Comparison of ENCODE assay signal across 22 cellular contexts in genomic region chr15:77369168-77369567, GRCh38. TPM values are rescaled to one million over a fixed set of nuclear protein-coding genes. Genes with fewer than 3 reads are reported as not detected.
DNase-seq lines count a peak whose midpoint lies in the region; ATAC-seq, FAIRE-seq and TF ChIP-seq lines count a peak whose summit lies in the region.
"Had no signal": no experiment of that assay in that cellular context is flagged by ENCODE, and none has a peak within 500 bp of the region (broad histone marks: within the 10 kb centered on the region; RNA-seq: fewer than 3 reads in every experiment).

No MANE protein-coding gene starts in this region.

- CTCF ChIA-PET in AG04450 (lab: Charles Lee) = no interaction called here
- CTCF ChIA-PET in GM12878 (lab: Yijun Ruan, JAX) = interaction anchor here (1.7 kb wide), 1 partner anchor 128 kb away, joined by 5 read pairs; no protein-coding TSS in a partner anchor
- CTCF ChIA-PET in PC-9 (lab: Charles Lee) = no interaction called here

- TF ChIP-seq POLR2A in GM12878 (IDR thresholded peaks at IDR 0.05; ENCODE audit: low read depth, low read length) = no peak

- POLR2A ChIA-PET in AG04450 (lab: Yijun Ruan, JAX) (no interaction called here), GM12878 (lab: Charles Lee) (interaction anchor here (0.9 kb wide), 1 partner anchor 13 kb away, joined by 4 read pairs; no protein-coding TSS in a partner anchor), PC-9 (lab: Charles Lee; ENCODE audit: unreplicated experiment) (no interaction called here)

- BruUV-seq in GM12878 (replicated peaks; lab: Mats Ljungman, UMichigan) (no TSS peak), PC-9 (replicated peaks; lab: Mats Ljungman, UMichigan) (no TSS peak)

- no peaks in the 10 kb centered on the region for H3K9me2 ChIP-seq in PC-9 (ENCODE audit: insufficient read depth)

- no peaks in the 10 kb centered on the region for H3K36me3 ChIP-seq in GM12878 (ENCODE audit: control insufficient read depth in 2 of 2, insufficient read depth in 2 of 2, low read length in 1 of 2)
- no peaks in the 10 kb centered on the region for H3K36me3 ChIP-seq in PC-9 (ENCODE audit: low read depth)
- H3K36me3 ChIP-seq: BLaER1 had no signal

- H3K4me1 ChIP-seq in GM12878 (ENCODE audit: control insufficient read depth, insufficient read depth, low read length) (no peaks in the 10 kb centered on the region), PC-9 (replicated peaks; ENCODE audit: insufficient read depth) (no peaks in the 10 kb centered on the region)
- H3K4me1 ChIP-seq: BLaER1 had no signal

- no peak for TF ChIP-seq RAD21 in GM12878 (IDR thresholded peaks at IDR 0.05; ENCODE audit: insufficient read depth, low read depth, low read length)

- no peaks in the 10 kb centered on the region for H3K79me2 ChIP-seq in GM12878 (ENCODE audit: control insufficient read depth, insufficient read depth, low read length)
- H3K79me2 ChIP-seq in PC-9 (ENCODE audit: low read depth) = no peaks in the 10 kb centered on the region

- DNase-seq in AG04450 (ENCODE audit: low read depth, low spot score) = peak; percentile 7
- peak; percentile 43 for DNase-seq in HFFc6
- no peak for DNase-seq in GM12878 (ENCODE audit: low read depth, low spot score)
- peak; percentile 42 for DNase-seq in kidney tubule cell (ENCODE audit: low spot score)
- no peak for DNase-seq in stimulated activated naive CD4-positive, alpha-beta T cell treated with Interleukin-2 at 50 U/mL for 16 hours (lab: John Stamatoyannopoulos, UW)
- no peak for DNase-seq in left ventricle myocardium superior
- DNase-seq in PC-9 = no peak
- DNase-seq: 8988T; CD8-positive, alpha-beta memory T cell; DMS79; NCI-H1417 treated with DMSO at 0.1 percent for 48 hours; NCI-H2029; NCI-H2171 treated with DMSO at 0.1 percent for 48 hours; NCI-H510A; NCI-H82 had no signal

- H3K27me3 ChIP-seq in AG04450 (ENCODE audit: control insufficient read depth, insufficient read depth, low read length) (no peaks in the 10 kb centered on the region), GM12878 (replicated peaks in 1 of 2; ENCODE audit: control insufficient read depth in 2 of 2, insufficient read depth in 2 of 2, low read length in 1 of 2) (no peaks in the 10 kb centered on the region), PC-9 (ENCODE audit: insufficient read depth, low read depth) (no peaks in the 10 kb centered on the region)
- H3K27me3 ChIP-seq: BLaER1 had no signal

- H3K9ac ChIP-seq in GM12878 (ENCODE audit: control insufficient read depth, insufficient read depth, low read length) = no peak overlapping the region
- H3K9ac ChIP-seq: BLaER1 had no signal

- H3K9me3 Mint-ChIP-seq in HFFc6 = no peaks in the 10 kb centered on the region
- H3K9me3 Mint-ChIP-seq: CD8-positive, alpha-beta memory T cell had no signal

- peaks cover 13% of the 10 kb centered on the region for H3K36me3 Mint-ChIP-seq in HFFc6 (ENCODE audit: low read depth)

- FAIRE-seq in GM12878 (lab: Jason Lieb, UNC) = no peak
- FAIRE-seq: D721Med, H54, HTR-8/SVneo had no signal

- peaks cover 38% of the 10 kb centered on the region for H3K4me1 Mint-ChIP-seq in HFFc6 (ENCODE audit: low read depth)

- no peak for TF ChIP-seq EP300 in GM12878 (IDR thresholded peaks at IDR 0.05; ENCODE audit: borderline replicate concordance in 1 of 2, control insufficient read depth in 1 of 2, low read depth in 2 of 2, low read length in 2 of 2)

- no peaks in the 10 kb centered on the region for H3K27me3 Mint-ChIP-seq in HFFc6 (ENCODE audit: insufficient read depth)

- no peak overlapping the region for H3K4me3 ChIP-seq in AG04450 (ENCODE audit: low read depth, low read length)
- H3K4me3 ChIP-seq in GM12878 = no peak overlapping the region
- no peak overlapping the region for H3K4me3 ChIP-seq in PC-9
- H3K4me3 ChIP-seq: BLaER1 had no signal

- H3K27ac Mint-ChIP-seq in HFFc6 = peak overlapping the region; percentile 30
- H3K27ac Mint-ChIP-seq: CD8-positive, alpha-beta memory T cell had no signal

- 46% methylated on average over 4 of the region's 4 CpGs for WGBS in GM12878 (ENCODE audit: insufficient coverage, insufficient replicate concordance, low lambda C conversion rate, missing lambda C conversion rate)

- H3K27ac ChIP-seq in AG04450 (ENCODE audit: low read depth, low read length) (no peak overlapping the region), GM12878 (ENCODE audit: control insufficient read depth, insufficient read depth) (no peak overlapping the region), PC-9 (no peak overlapping the region)
- H3K27ac ChIP-seq: BLaER1, HL-60 had no signal

- in situ Hi-C loops in GM12878 (cut with MboI) = no loop called here

- no peak overlapping the region for H3K4me2 ChIP-seq in GM12878 (ENCODE audit: control insufficient read depth, insufficient read depth)
- no peak overlapping the region for H3K4me2 ChIP-seq in PC-9
- H3K4me2 ChIP-seq: BLaER1 had no signal

- H3K9me3 ChIP-seq in AG04450 (ENCODE audit: control insufficient read depth, insufficient read depth, low read length) = no peaks in the 10 kb centered on the region
- H3K9me3 ChIP-seq in GM12878 (replicated peaks; ENCODE audit: control insufficient read depth, insufficient read depth, low read length) = no peaks in the 10 kb centered on the region; the same call in 2 of the 3 replicates
- no peaks in the 10 kb centered on the region for H3K9me3 ChIP-seq in PC-9 (ENCODE audit: insufficient read depth, low read depth)
- H3K9me3 ChIP-seq: BLaER1 had no signal

- no peak overlapping the region for H3K4me3 Mint-ChIP-seq in HFFc6
- H3K4me3 Mint-ChIP-seq: CD8-positive, alpha-beta memory T cell had no signal

- no peak overlapping the region for H2AFZ ChIP-seq in GM12878 (ENCODE audit: control insufficient read depth, low read depth, low read length)
- H2AFZ ChIP-seq in PC-9 = no peak overlapping the region

- TF ChIP-seq CTCF in AG04450 (IDR thresholded peaks at IDR 0.05; ENCODE audit: low read depth, low read length) (no peak), HFFc6 (IDR thresholded peaks at IDR 0.05) (no peak), GM12878 (IDR thresholded peaks at IDR 0.05 in 2 of 3, conservative IDR thresholded peaks at IDR 0.05 in 1 of 3; ENCODE audit: control insufficient read depth in 2 of 3, extremely low read depth in 1 of 3, insufficient read depth in 1 of 3, low read depth in 3 of 3, low read length in 3 of 3) (no peak), PC-9 (conservative IDR thresholded peaks at IDR 0.05) (no peak)

- ATAC-seq in GM12878 = peak; percentile 64
- no peak for ATAC-seq in HG03521 (IDR thresholded peaks at IDR 0.05; ENCODE audit: unreplicated experiment)
- no peak for ATAC-seq in left ventricle myocardium superior
- ATAC-seq: Panc1 had no signal

- intact Hi-C loops in GM12878 (cut with micrococcal nuclease; ENCODE audit: unreplicated experiment) (no loop called here), left ventricle myocardium superior (cut with micrococcal nuclease) (no loop called here), PC-9 (cut with micrococcal nuclease; ENCODE audit: unreplicated experiment) (no loop called here)

- no peaks in the 10 kb centered on the region for H3F3A ChIP-seq in PC-9 (ENCODE audit: insufficient read depth, low read depth)

- RAD21 ChIA-PET in GM12878 (lab: Charles Lee; ENCODE audit: unreplicated experiment) = interaction anchor here (1.5 kb wide), 1 partner anchor 41 kb away, joined by 4 read pairs; no protein-coding TSS in a partner anchor

- SMC1A ChIA-PET in GM12878 (lab: Charles Lee; ENCODE audit: uncharacterized antibody, unreplicated experiment) = interaction anchor here (0.9 to 1.3 kb wide), 3 partner anchors 19 to 32 kb away, joined by 3 to 4 read pairs (median 3); no protein-coding TSS in a partner anchor

- H4K20me1 ChIP-seq in GM12878 (ENCODE audit: control insufficient read depth, insufficient read depth) (no peaks in the 10 kb centered on the region), PC-9 (ENCODE audit: insufficient read depth) (no peaks in the 10 kb centered on the region)
- H4K20me1 ChIP-seq: BLaER1 had no signal

RNA-seq across cellular contexts. Expression of gene PEAK1, which starts 50.7 kb away (rescaled TPM):
- 45.2 and 52.1 TPM in 2 replicates for polyA plus RNA-seq in AG04450 (2011; rRNA removed)
- 102 and 114 TPM in 2 replicates for polyA minus RNA-seq in AG04450 (2011; rRNA and poly(A)+ RNA removed)
- total RNA-seq in HFFc6 (2021; fragmentation: NEBNext Ultra II Directional; extraction: Animal tissue kit (Norgen Biotek cat#: 25700)) = 100 to 1,000 TPM in 2 of 6 experiments, 10 to 100 TPM in 4; 85.6 to 110 (median 95.8) TPM
- total RNA-seq in GM12878 (2013; cell fraction: nucleolus; rRNA removed) = 139 and 140 TPM in 2 replicates
- total RNA-seq in GM12878 (2014; rRNA removed) = 13.6 TPM in 2 replicates
- 15.7 and 17.3 TPM in 2 replicates for total RNA-seq in GM12878 (2014; rRNA removed; fragmentation: Illumina TruSeq; extraction: Trizol)
- total RNA-seq in GM12878 (2021) = 23.1 and 24.2 TPM in 2 replicates
- 4.0 TPM for polyA plus RNA-seq in GM12878 (2011; ENCODE audit: low read depth)
- 18.0 and 18.1 TPM in 2 replicates for polyA plus RNA-seq in GM12878 (2011; rRNA removed)
- polyA plus RNA-seq in GM12878 (2011; cell fraction: cytosol; rRNA removed) = 12.7 and 15.1 TPM in 2 replicates
- 24.4 and 24.7 TPM in 2 replicates for polyA plus RNA-seq in GM12878 (2011; cell fraction: nucleus; rRNA removed)
- 5.5 and 5.9 TPM in 2 replicates for polyA plus RNA-seq in GM12878 (2012)
- polyA plus RNA-seq in GM12878 (2014; fragmentation: Illumina TruSeq; extraction: Trizol) = 15.0 and 15.1 TPM in 2 replicates
- polyA plus RNA-seq in GM12878 (2014; fragmentation: Nextera tagmentation; extraction: Ambion mirVana) = 1 to 10 TPM in 1 of 2 experiments, under 1 TPM in 1; 0.62 to 1.1 TPM
- 8.8 and 11.9 TPM in 2 replicates for polyA plus RNA-seq in GM12878 (2014; rRNA removed)
- 1 to 10 TPM; 3.2 to 3.9 TPM for polyA plus RNA-seq in GM12878 (2016; fragmentation: Nextera tagmentation; extraction: Ambion mirVana)
- 41.3 and 42.9 TPM in 2 replicates for polyA minus RNA-seq in GM12878 (2011; rRNA and poly(A)+ RNA removed)
- 16.3 and 20.1 TPM in 2 replicates for polyA minus RNA-seq in GM12878 (2011; cell fraction: cytosol; rRNA and poly(A)+ RNA removed)
- 25.4 and 47.7 TPM in 2 replicates for polyA minus RNA-seq in GM12878 (2011; cell fraction: nucleus; rRNA and poly(A)+ RNA removed)
- 67.4 TPM for total RNA-seq in left ventricle myocardium superior
- 20.6 and 20.7 TPM in 2 replicates for total RNA-seq in PC-9 (2021)

RNA-seq across cellular contexts. Expression of gene HMG20A, which starts 51.5 kb away (rescaled TPM):
- polyA plus RNA-seq in AG04450 (2011; rRNA removed) (46.1 and 62.5 TPM in 2 replicates), GM12878 (2011; rRNA removed) (98.7 and 132 TPM in 2 replicates), GM12878 (2014; fragmentation: Illumina TruSeq; extraction: Trizol) (75.4 and 84.3 TPM in 2 replicates), GM12878 (2014; fragmentation: Nextera tagmentation; extraction: Ambion mirVana) (10 to 100 TPM; 30.0 to 30.7 TPM), GM12878 (2014; rRNA removed) (50.0 and 50.5 TPM in 2 replicates), GM12878 (2016; fragmentation: Nextera tagmentation; extraction: Ambion mirVana) (10 to 100 TPM; 38.4 to 44.7 TPM)
- polyA minus RNA-seq in AG04450 (2011; rRNA and poly(A)+ RNA removed) = 48.1 and 60.1 TPM in 2 replicates
- total RNA-seq in HFFc6 (2021; fragmentation: NEBNext Ultra II Directional; extraction: Animal tissue kit (Norgen Biotek cat#: 25700)) = 10 to 100 TPM; 26.6 to 30.5 (median 28.3) TPM
- total RNA-seq in GM12878 (2013; cell fraction: nucleolus; rRNA removed) = 124 and 130 TPM in 2 replicates
- total RNA-seq in GM12878 (2014; rRNA removed) (34.8 and 41.7 TPM in 2 replicates), GM12878 (2014; rRNA removed; fragmentation: Illumina TruSeq; extraction: Trizol) (48.1 and 48.8 TPM in 2 replicates), GM12878 (2021) (51.9 and 54.7 TPM in 2 replicates), left ventricle myocardium superior (32.0 TPM), PC-9 (2021) (33.4 and 34.2 TPM in 2 replicates)
- polyA plus RNA-seq in GM12878 (2011; ENCODE audit: low read depth) = 22.3 TPM
- polyA plus RNA-seq in GM12878 (2011; cell fraction: cytosol; rRNA removed) = 62.2 and 66.8 TPM in 2 replicates
- 62.9 and 65.7 TPM in 2 replicates for polyA plus RNA-seq in GM12878 (2011; cell fraction: nucleus; rRNA removed)
- 26.8 and 38.3 TPM in 2 replicates for polyA plus RNA-seq in GM12878 (2012)
- polyA minus RNA-seq in GM12878 (2011; rRNA and poly(A)+ RNA removed) = 85.3 and 107 TPM in 2 replicates
- polyA minus RNA-seq in GM12878 (2011; cell fraction: cytosol; rRNA and poly(A)+ RNA removed) = 31.0 and 33.1 TPM in 2 replicates
- polyA minus RNA-seq in GM12878 (2011; cell fraction: nucleus; rRNA and poly(A)+ RNA removed) = 44.4 and 67.5 TPM in 2 replicates

Comparison
In these comparisons a context has a peak if more than half of its experiments do, and no peak if none do; other contexts are left out.
1. DNase-seq: peak in AG04450 (single experiment), HFFc6 (single experiment) and kidney tubule cell (single experiment); none in GM12878 (single experiment), stimulated activated naive CD4-positive, alpha-beta T cell treated with Interleukin-2 at 50 U/mL for 16 hours (single experiment), left ventricle myocardium superior (single experiment) and PC-9 (0 of 2).